ENCODE assay signal across 24 cellular contexts in the genomic region with DNA sequence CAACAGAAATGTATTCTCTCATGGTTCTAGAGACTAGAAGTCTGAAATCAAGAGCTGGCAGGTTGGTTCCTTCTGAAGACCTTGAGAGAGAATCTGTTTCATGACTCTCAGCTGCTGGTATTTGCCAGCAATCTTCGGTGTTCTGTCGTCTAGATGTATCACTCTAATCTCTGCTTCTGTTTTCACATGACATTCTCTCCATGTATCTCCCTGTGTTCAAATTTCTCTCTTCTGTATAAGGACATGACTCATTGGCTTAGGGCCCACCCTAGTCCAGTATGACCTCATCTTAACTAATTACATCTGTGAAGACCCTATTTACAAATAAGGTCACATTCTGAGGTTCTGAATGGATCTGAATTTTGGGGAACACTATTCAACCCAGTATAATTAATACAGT.
DNase-seq lines count a peak whose midpoint lies in the region; ATAC-seq, FAIRE-seq and TF ChIP-seq lines count a peak whose summit lies in the region.
"Had no signal": no experiment of that assay in that cellular context is flagged by ENCODE, and none has a peak within 500 bp of the region (broad histone marks: within the 10 kb centered on the region; RNA-seq: fewer than 3 reads in every experiment).

No MANE protein-coding gene starts in this region.

- H3K79me2 ChIP-seq in astrocyte (ENCODE audit: insufficient read depth, low read length) (no peaks in the 10 kb centered on the region), fibroblast of lung (ENCODE audit: control insufficient read depth, insufficient read depth, low read length) (no peaks in the 10 kb centered on the region)

- H3K9me3 ChIP-seq in astrocyte (ENCODE audit: insufficient read depth, low read depth, low read length) (no peaks in the 10 kb centered on the region), fibroblast of lung (ENCODE audit: control insufficient read depth, insufficient read depth, low read depth, low read length) (no peaks in the 10 kb centered on the region), testis (no peaks in the 10 kb centered on the region), heart left ventricle (peaks cover 0 to 7% (median 0%) of the 10 kb centered on the region in 12 donors)
- H3K9me3 ChIP-seq: BE2C, HAP-1 had no signal

- H3K27me3 Mint-ChIP-seq in astrocyte (ENCODE audit: low read depth, unreplicated experiment) = no peaks in the 10 kb centered on the region
- H3K27me3 Mint-ChIP-seq: CD4-positive, CD25-positive, alpha-beta regulatory T cell had no signal

- DNase-seq in HS-5 (ENCODE audit: low read depth) = peak; percentile 19
- peak; percentile 26 for DNase-seq in astrocyte (ENCODE audit: low read depth)
- DNase-seq in fibroblast of lung (ENCODE audit: low read depth in 2 of 2) = peak; percentile 42 to 45
- peak; percentile 21 for DNase-seq in testis
- DNase-seq in heart left ventricle = no peak
- DNase-seq: BE2C; CD4-positive, CD25-positive, alpha-beta regulatory T cell; DMS79; KBM-7; MM.1S; NCI-H1092; NCI-H1436; NCI-H187 treated with DMSO at 0.1 percent for 48 hours; NCI-H2107; NCI-H510A; NCI-H748 treated with DMSO at 0.1 percent for 48 hours; PC-9; RPMI8226; SHP77 treated with DMSO at 0.1 percent for 48 hours had no signal

- WGBS in testis, 2 donors = 25 to 47% methylated on average over 2 of the region's 2 CpGs
- WGBS in heart left ventricle, 4 donors = 32 to 37% (median 35%) methylated on average over 2 of the region's 2 CpGs

- H2AFZ ChIP-seq in astrocyte (ENCODE audit: low read depth, low read length) = no peak overlapping the region
- H2AFZ ChIP-seq in fibroblast of lung (ENCODE audit: low read length) = no peak overlapping the region
- H2AFZ ChIP-seq: GM23338, PC-9 had no signal

- no peaks in the 10 kb centered on the region for H3K36me3 Mint-ChIP-seq in astrocyte (ENCODE audit: low read depth, unreplicated experiment)
- H3K36me3 Mint-ChIP-seq: CD4-positive, CD25-positive, alpha-beta regulatory T cell had no signal

- ATAC-seq in heart left ventricle = no peak
- no peak for ATAC-seq in HG02798 (IDR thresholded peaks at IDR 0.05; ENCODE audit: poor library complexity, unreplicated experiment)
- ATAC-seq in HG03520 (IDR thresholded peaks at IDR 0.05; ENCODE audit: unreplicated experiment) = no peak
- ATAC-seq: GM23338 had no signal

- TF ChIP-seq CTCF in astrocyte (IDR thresholded peaks at IDR 0.05; ENCODE audit: insufficient read depth, low read depth, low read length) (no peak), fibroblast of lung (conservative IDR thresholded peaks at IDR 0.05 in 1 of 2, IDR thresholded peaks at IDR 0.05 in 1 of 2; ENCODE audit: low read depth in 1 of 2, low read length in 2 of 2) (no peak), testis (IDR thresholded peaks at IDR 0.05) (no peak), heart left ventricle (IDR thresholded peaks at IDR 0.05) (no peak)

- H3K27ac ChIP-seq in astrocyte (ENCODE audit: low read depth, low read length) = no peak overlapping the region
- H3K27ac ChIP-seq in fibroblast of lung (ENCODE audit: insufficient read depth, low read length) = no peak overlapping the region
- H3K27ac ChIP-seq in testis = no peak overlapping the region
- H3K27ac ChIP-seq in heart left ventricle = no peak overlapping the region
- H3K27ac ChIP-seq: PC-9, SK-N-MC had no signal

- H3K4me3 Mint-ChIP-seq in astrocyte (ENCODE audit: unreplicated experiment) = no peak overlapping the region
- H3K4me3 Mint-ChIP-seq: CD4-positive, CD25-positive, alpha-beta regulatory T cell; GM23338 had no signal

- H3K9ac ChIP-seq in astrocyte (ENCODE audit: low read length) (no peak overlapping the region), fibroblast of lung (ENCODE audit: insufficient read depth, low read length) (no peak overlapping the region)

- H3K4me3 ChIP-seq in astrocyte (ENCODE audit: insufficient read depth, low read depth, low read length) (no peak overlapping the region), fibroblast of lung (replicated peaks in 1 of 4; ENCODE audit: control extremely low read depth in 1 of 4, insufficient read depth in 1 of 4, low read depth in 3 of 4, low read length in 4 of 4) (no peak overlapping the region), testis (no peak overlapping the region), heart left ventricle (no peak overlapping the region)
- H3K4me3 ChIP-seq: GM23338, HAP-1, PC-9, SK-N-MC had no signal

- H3K27ac Mint-ChIP-seq in astrocyte (ENCODE audit: unreplicated experiment) = no peak overlapping the region
- H3K27ac Mint-ChIP-seq: CD4-positive, CD25-positive, alpha-beta regulatory T cell; GM23338 had no signal

- peak; percentile 9 for FAIRE-seq in astrocyte (lab: Jason Lieb, UNC)

- TF ChIP-seq POLR2A in testis (IDR thresholded peaks at IDR 0.05) (no peak), heart left ventricle (IDR thresholded peaks at IDR 0.05) (no peak)

- H3K36me3 ChIP-seq in astrocyte (ENCODE audit: insufficient read depth, low read length) (no peaks in the 10 kb centered on the region), fibroblast of lung (ENCODE audit: control insufficient read depth, insufficient read depth, low read length) (no peaks in the 10 kb centered on the region), testis (ENCODE audit: low read depth, missing control alignments) (no peaks in the 10 kb centered on the region), heart left ventricle (no peaks in the 10 kb centered on the region)
- H3K36me3 ChIP-seq: BE2C, HAP-1 had no signal

- H3K27me3 ChIP-seq in astrocyte (ENCODE audit: insufficient read depth, low read length) = no peaks in the 10 kb centered on the region
- H3K27me3 ChIP-seq in fibroblast of lung (ENCODE audit: control insufficient read depth, insufficient read depth, low read length) = no peaks in the 10 kb centered on the region
- H3K27me3 ChIP-seq in testis = no peaks in the 10 kb centered on the region
- H3K27me3 ChIP-seq in heart left ventricle = peaks cover 0 to 14% (median 0%) of the 10 kb centered on the region in 9 donors
- H3K27me3 ChIP-seq: BE2C had no signal

- H3K9me3 Mint-ChIP-seq in astrocyte (ENCODE audit: unreplicated experiment) = peaks cover 5% of the 10 kb centered on the region

- H3K4me1 Mint-ChIP-seq in astrocyte (ENCODE audit: low read depth, unreplicated experiment) = peaks cover 8% of the 10 kb centered on the region
- H3K4me1 Mint-ChIP-seq: CD4-positive, CD25-positive, alpha-beta regulatory T cell had no signal

- H3K4me1 ChIP-seq in astrocyte (ENCODE audit: insufficient read depth, low read length) (no peaks in the 10 kb centered on the region), fibroblast of lung (ENCODE audit: control insufficient read depth, extremely low read depth, insufficient read depth, low read length) (no peaks in the 10 kb centered on the region), testis (no peaks in the 10 kb centered on the region), heart left ventricle (no peaks in the 10 kb centered on the region)
- H3K4me1 ChIP-seq: BE2C, HAP-1 had no signal

- H3K4me2 ChIP-seq in astrocyte (ENCODE audit: low read length) = no peak overlapping the region
- no peak overlapping the region for H3K4me2 ChIP-seq in fibroblast of lung (ENCODE audit: extremely low read depth, insufficient read depth, low read length)
- H3K4me2 ChIP-seq: GM23338, PC-9 had no signal

- intact Hi-C loops in testis (cut with DNase I; ENCODE audit: low total_unique reads) (no loop called here), heart left ventricle (cut with DNase I) (no loop called here)

- no peaks in the 10 kb centered on the region for H4K20me1 ChIP-seq in astrocyte (ENCODE audit: insufficient read depth, low read length)
- H4K20me1 ChIP-seq in fibroblast of lung (ENCODE audit: control insufficient read depth, extremely low read depth, insufficient read depth, low read length) = no peaks in the 10 kb centered on the region

Comparison
In these comparisons a context has a peak if more than half of its experiments do, and no peak if none do; other contexts are left out.
1. DNase-seq: peak in HS-5 (single experiment), astrocyte (single experiment), fibroblast of lung (2 of 2) and testis (single experiment); none in heart left ventricle (0 of 5).